Comparison of ENCODE assay signal across 19 cellular contexts in genomic region chr6:11404081-11404480, GRCh38.
DNase-seq lines count a peak whose midpoint lies in the region; ATAC-seq, FAIRE-seq and TF ChIP-seq lines count a peak whose summit lies in the region.
"Had no signal": no experiment of that assay in that cellular context is flagged by ENCODE, and none has a peak within 500 bp of the region (broad histone marks: within the 10 kb centered on the region; RNA-seq: fewer than 3 reads in every experiment).

No MANE protein-coding gene starts in this region.

- no peak overlapping the region for H3K27ac ChIP-seq in H1 (ENCODE audit: low read depth, low read length)
- H3K27ac ChIP-seq in left lung, result peak overlapping the region in 1 of 2 donors; percentile 14
- H3K27ac ChIP-seq: body of pancreas had no signal

- H2BK12ac ChIP-seq in H1 (ENCODE audit: low read depth, low read length), result no peak overlapping the region

- H4K8ac ChIP-seq in H1 (ENCODE audit: extremely low read depth, insufficient read depth, low read length), result no peak overlapping the region

- no peaks in the 10 kb centered on the region for H3K36me3 ChIP-seq in H1 (ENCODE audit: control insufficient read depth in 2 of 4, insufficient read depth in 4 of 4, low read length in 3 of 4)
- no peaks in the 10 kb centered on the region for H3K36me3 ChIP-seq in left lung
- H3K36me3 ChIP-seq: heart right ventricle had no signal

- no peak overlapping the region for H3K4me2 ChIP-seq in H1 (ENCODE audit: insufficient read depth in 1 of 2, low read depth in 2 of 2, low read length in 2 of 2)

- no peaks in the 10 kb centered on the region for H3K79me2 ChIP-seq in H1 (ENCODE audit: control insufficient read depth in 1 of 2, insufficient read depth in 2 of 2, low read length in 2 of 2)

- DNase-seq in H1 (ENCODE audit: low read depth in 1 of 2, low spot score in 2 of 2) (no peak), left lung (no peak), omental fat pad (ENCODE audit: low spot score) (no peak), Kasumi-1 (lab: John Stamatoyannopoulos, UW) (no peak)
- no peak for DNase-seq in activated T-cell treated with anti-CD3 and anti-CD28 coated beads, Interleukin-2, amount 50 U/mL, for 4 hours
- DNase-seq: activated CD8-positive, alpha-beta memory T cell treated with anti-CD3 and anti-CD28 coated beads for 24 hours; activated naive CD4-positive, alpha-beta T cell; heart right ventricle; left cardiac atrium; NCI-H1417; NCI-H226; PC-3 had no signal

- H3K36me3 Mint-ChIP-seq in activated T-cell treated with anti-CD3 and anti-CD28 coated beads, Interleukin-2, amount 50 U/mL, for 4 hours (ENCODE audit: insufficient read depth), result no peaks in the 10 kb centered on the region

- no peak overlapping the region for H3K14ac ChIP-seq in H1 (ENCODE audit: insufficient read length)

- H4K91ac ChIP-seq in H1 (replicated peaks; ENCODE audit: insufficient read length, low read length), result no peak overlapping the region

- H3K4me1 ChIP-seq in H1 (replicated peaks in 1 of 4; ENCODE audit: control insufficient read depth in 3 of 4, insufficient read depth in 4 of 4, low read length in 3 of 4) (peaks cover 0 to 2% (median 0%) of the 10 kb centered on the region in 4 experiments; a peak in 2 of 7 replicates), left lung (peaks cover 2 to 20% of the 10 kb centered on the region in 2 donors)
- H3K4me1 ChIP-seq: body of pancreas had no signal

- no peak overlapping the region for H2BK5ac ChIP-seq in H1 (ENCODE audit: low read depth, low read length)

- H2BK15ac ChIP-seq in H1 (ENCODE audit: low read length), result no peak overlapping the region

- H3K4me3 Mint-ChIP-seq in activated T-cell treated with anti-CD3 and anti-CD28 coated beads, Interleukin-2, amount 50 U/mL, for 4 hours, result no peak overlapping the region
- H3K4me3 Mint-ChIP-seq: dendritic cell treated with granulocyte-macrophage colony-stimulating factor and Interleukin-4, amounts not matched to agents 40 ng/mL and 50 ng/mL, for 4 days had no signal

- no peaks in the 10 kb centered on the region for H3K9me3 Mint-ChIP-seq in activated T-cell treated with anti-CD3 and anti-CD28 coated beads, Interleukin-2, amount 50 U/mL, for 4 hours
- H3K9me3 Mint-ChIP-seq: dendritic cell treated with granulocyte-macrophage colony-stimulating factor and Interleukin-4, amounts not matched to agents 40 ng/mL and 50 ng/mL, for 4 days had no signal

- H2AFZ ChIP-seq in H1 (ENCODE audit: low read length), result 0 out of 2 replicates have a peak overlapping the region, but pooled peaks have one; percentile 41

- H3K27me3 Mint-ChIP-seq in activated T-cell treated with anti-CD3 and anti-CD28 coated beads, Interleukin-2, amount 50 U/mL, for 4 hours (ENCODE audit: low read depth), result no peaks in the 10 kb centered on the region

- no peak overlapping the region; the same call in 1 of the 2 replicates for H3K18ac ChIP-seq in H1 (ENCODE audit: extremely low read depth, low read length)

- CTCF ChIA-PET in H1 (lab: Charles Lee; ENCODE audit: partially characterized antibody), result interaction anchor here (0.9 to 1.5 kb wide), 3 partner anchors 92 to 232 kb away, joined by 3 to 4 read pairs (median 3); no protein-coding TSS in a partner anchor

- TF ChIP-seq CTCF in H1 (IDR thresholded peaks at IDR 0.05; ENCODE audit: control extremely low read depth in 1 of 3, insufficient read depth in 1 of 3, low read depth in 1 of 3, low read length in 3 of 3), result no peak
- no peak for TF ChIP-seq CTCF in left lung (IDR thresholded peaks at IDR 0.05)
- no peak for TF ChIP-seq CTCF in omental fat pad (IDR thresholded peaks at IDR 0.05)

- no peaks in the 10 kb centered on the region for H3K79me1 ChIP-seq in H1 (ENCODE audit: low read depth, low read length)

- no peak overlapping the region for H3K23ac ChIP-seq in H1 (ENCODE audit: insufficient read length)

- H4K20me1 ChIP-seq in H1 (replicated peaks in 1 of 2; ENCODE audit: control insufficient read depth in 1 of 2, insufficient read depth in 2 of 2, low read length in 2 of 2), result no peaks in the 10 kb centered on the region

- H3K4ac ChIP-seq in H1 (replicated peaks; ENCODE audit: insufficient read length, low read depth, low read length), result no peak overlapping the region

- intact Hi-C loops in left lung (cut with DNase I), result no loop called here

- no peak for TF ChIP-seq RAD21 in H1 (IDR thresholded peaks at IDR 0.05 in 1 of 2, conservative IDR thresholded peaks at IDR 0.05 in 1 of 2; ENCODE audit: low read depth in 2 of 2, low read length in 2 of 2)

- no peak overlapping the region for H4K5ac ChIP-seq in H1 (ENCODE audit: insufficient read length, low read depth, low read length)

- ATAC-seq in GM18505 (IDR thresholded peaks at IDR 0.05; ENCODE audit: unreplicated experiment), result no peak
- peak; percentile 80 for ATAC-seq in GM19455 (IDR thresholded peaks at IDR 0.05; ENCODE audit: unreplicated experiment)
- ATAC-seq in HG02981 (IDR thresholded peaks at IDR 0.05; ENCODE audit: unreplicated experiment), result peak; percentile 54
- ATAC-seq in activated T-cell treated with anti-CD3 and anti-CD28 coated beads, Interleukin-2, amount 50 U/mL, for 4 hours, result no peak
- no peak for ATAC-seq in left lung
- no peak for ATAC-seq in omental fat pad (ENCODE audit: low FRiP score)
- ATAC-seq: body of pancreas, esophagus mucosa, PC-3, SK-N-SH treated with all-trans-retinoic acid at 6 μM for 48 hours had no signal

- H2BK120ac ChIP-seq in H1 (replicated peaks; ENCODE audit: low read depth, low read length), result no peak overlapping the region

- FAIRE-seq in H1 (lab: Jason Lieb, UNC), result no peak

- H3K27me3 ChIP-seq in H1 (replicated peaks in 1 of 4; ENCODE audit: control insufficient read depth in 3 of 4, extremely low read depth in 1 of 4, insufficient read depth in 3 of 4, low read length in 3 of 4), result no peaks in the 10 kb centered on the region
- no peaks in the 10 kb centered on the region for H3K27me3 ChIP-seq in left lung
- H3K27me3 ChIP-seq: body of pancreas, heart right ventricle had no signal

- peaks cover 0 to 5% of the 10 kb centered on the region in 2 experiments; a peak in 1 of 4 replicates for H3K9me3 ChIP-seq in H1 (ENCODE audit: insufficient read depth in 2 of 2, low read depth in 1 of 2, low read length in 1 of 2)
- H3K9me3 ChIP-seq in left lung, result no peaks in the 10 kb centered on the region
- H3K9me3 ChIP-seq: body of pancreas, heart right ventricle had no signal

- no peak overlapping the region for H3K56ac ChIP-seq in H1 (replicated peaks; ENCODE audit: insufficient read length, low read depth, low read length)

- POLR2A ChIA-PET in H1 (lab: Charles Lee; ENCODE audit: partially characterized antibody), result no interaction called here

- peak; percentile 39 for TF ChIP-seq POLR2A in GM18505 (IDR thresholded peaks at IDR 0.05; ENCODE audit: borderline replicate concordance, extremely low read depth, insufficient read depth, insufficient read length)
- TF ChIP-seq POLR2A in H1 (IDR thresholded peaks at IDR 0.05; ENCODE audit: control extremely low read depth in 1 of 2, low read depth in 2 of 2, low read length in 2 of 2), result no peak

- no peak for TF ChIP-seq EP300 in H1 (IDR thresholded peaks at IDR 0.05; ENCODE audit: borderline replicate concordance in 1 of 2, low read depth in 2 of 2, low read length in 2 of 2)

- H3K23me2 ChIP-seq in H1 (ENCODE audit: low read depth, low read length), result no peaks in the 10 kb centered on the region

- H3K4me3 ChIP-seq in H1 (ENCODE audit: extremely low read depth in 1 of 4, insufficient read depth in 2 of 4, low read depth in 3 of 4, low read length in 4 of 4) (no peak overlapping the region), left lung (no peak overlapping the region)
- H3K4me3 ChIP-seq: body of pancreas, heart right ventricle had no signal

- H2BK20ac ChIP-seq in H1 (ENCODE audit: low read length), result no peak overlapping the region

- no peak overlapping the region for H3K9ac ChIP-seq in H1 (replicated peaks in 1 of 4; ENCODE audit: extremely low read depth in 1 of 4, low read depth in 3 of 4, low read length in 3 of 4)

- H2AK5ac ChIP-seq in H1 (ENCODE audit: low read depth, low read length), result no peak overlapping the region

- WGBS in H1 (ENCODE audit: extremely low coverage in 1 of 2, insufficient coverage in 1 of 2, insufficient read length in 1 of 2, insufficient replicate concordance in 2 of 2, low coverage in 1 of 2, low lambda C conversion rate in 2 of 2, missing lambda C conversion rate in 1 of 2), 2 experiments, result 90% methylated on average over 10 of the region's 10 CpGs; no CpG with 5 or more reads in 1 of the 2 experiments

- H3K4me1 Mint-ChIP-seq in activated T-cell treated with anti-CD3 and anti-CD28 coated beads, Interleukin-2, amount 50 U/mL, for 4 hours (ENCODE audit: low read depth), result peaks cover 2% of the 10 kb centered on the region

TF ChIP-seq in H1, 55 proteins besides CTCF, POLR2A, EP300 and RAD21:
- TF ChIP-seq FOSL1 (IDR thresholded peaks at IDR 0.05; ENCODE audit: insufficient read depth, low read depth, low read length), result no peak
- TF ChIP-seq RNF2 (IDR thresholded peaks at IDR 0.05; ENCODE audit: borderline replicate concordance, low read depth, low read length, missing control alignments, poor library complexity, severe bottlenecking), result no peak
- TF ChIP-seq CBX8 (IDR thresholded peaks at IDR 0.05; ENCODE audit: borderline replicate concordance, low read depth, low read length), result no peak

Comparison
In these comparisons a context has a peak if more than half of its experiments do, and no peak if none do; other contexts are left out.
1. ATAC-seq: peak in GM19455 (single experiment) and HG02981 (single experiment); none in GM18505 (single experiment), activated T-cell treated with anti-CD3 and anti-CD28 coated beads, Interleukin-2, amount 50 U/mL, for 4 hours (0 of 2), left lung (single experiment) and omental fat pad (single experiment).